ENCODE assay signal across 8 cellular contexts in the genomic region with DNA sequence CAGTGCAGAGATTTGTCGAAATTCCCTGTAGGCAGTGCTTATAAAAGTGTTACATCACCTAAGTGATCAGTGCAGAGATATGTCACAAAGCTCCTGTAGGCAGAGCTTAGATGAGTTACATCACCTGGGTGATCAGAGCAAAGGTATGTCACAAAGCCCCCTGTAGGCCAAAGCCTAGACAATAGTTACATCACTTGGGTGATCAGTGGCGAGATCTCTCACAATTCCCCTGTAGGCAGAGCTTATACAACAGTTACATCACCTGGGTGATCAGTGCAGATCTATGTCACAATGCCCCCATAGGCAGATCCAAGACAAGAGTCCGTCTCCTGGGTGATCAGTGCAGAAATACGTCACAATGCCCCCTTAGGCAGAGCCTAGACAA. TPM values are rescaled to one million over a fixed set of nuclear protein-coding genes. Genes with fewer than 3 reads are reported as not detected.
"Had no signal": no experiment of that assay in that cellular context is flagged by ENCODE, and none has a peak within 500 bp of the region (broad histone marks: within the 10 kb centered on the region; RNA-seq: fewer than 3 reads in every experiment).

No MANE protein-coding gene starts in this region.

RNA-seq across cellular contexts. Expression of a gene that starts 5.0 kb away (rescaled TPM):
- total RNA-seq: activated CD4-positive, alpha-beta T cell treated with anti-CD3 and anti-CD28 coated beads, Interleukin-2, amount 10 ng/mL, durations not matched to agents 7 days and 5 days; activated CD8-positive, alpha-beta T cell treated with anti-CD3 and anti-CD28 coated beads, Interleukin-2, amount 10 ng/mL, durations not matched to agents 7 days and 5 days; activated naive CD4-positive, alpha-beta T cell treated with anti-CD3 and anti-CD28 coated beads for 36 hours; neural crest cell; omental fat pad; posterior vena cava; skeletal muscle tissue; suprapubic skin had no signal
